8 cellular contexts compared by ENCODE assay signal in the genomic region with DNA sequence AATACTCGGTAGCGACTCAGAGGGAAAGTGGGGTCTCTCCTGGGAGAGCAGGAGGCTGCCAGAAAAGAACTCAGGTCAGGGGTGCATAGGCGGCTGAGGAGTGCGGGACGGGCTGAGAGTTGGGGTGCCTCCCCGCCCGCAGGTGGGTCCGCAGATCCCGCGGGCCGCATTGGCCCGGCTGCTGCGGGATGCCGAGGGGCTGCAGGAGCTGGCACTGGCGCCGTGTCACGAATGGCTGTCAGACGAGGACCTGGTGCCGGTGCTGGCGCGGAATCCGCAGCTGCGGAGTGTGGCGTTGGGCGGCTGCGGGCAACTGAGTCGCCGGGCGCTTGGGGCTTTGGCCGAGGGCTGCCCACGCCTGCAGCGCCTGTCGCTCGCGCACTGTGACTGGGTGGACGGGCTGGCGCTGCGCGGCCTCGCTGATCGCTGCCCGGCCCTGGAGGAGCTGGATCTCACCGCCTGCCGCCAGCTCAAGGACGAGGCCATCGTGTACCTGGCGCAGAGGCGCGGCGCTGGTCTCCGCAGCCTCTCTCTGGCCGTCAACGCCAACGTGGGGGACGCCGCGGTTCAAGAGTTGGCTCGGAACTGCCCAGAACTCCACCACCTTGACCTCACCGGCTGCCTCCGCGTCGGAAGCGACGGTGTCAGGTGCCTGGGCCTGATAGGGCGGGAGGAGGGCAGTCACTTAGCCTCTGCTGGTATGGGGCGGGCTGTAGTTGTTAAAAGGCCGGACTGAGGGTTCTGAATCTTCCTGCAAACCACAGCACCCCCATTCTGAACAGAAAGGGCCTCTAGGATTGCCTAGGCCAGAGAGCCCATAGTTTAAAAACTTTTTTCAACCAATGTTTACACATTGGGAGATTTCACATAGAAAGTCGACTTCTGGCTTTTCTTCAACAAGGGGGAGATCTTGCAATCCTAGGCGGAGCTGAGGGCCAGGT. TPM values are rescaled to one million over a fixed set of nuclear protein-coding genes. Genes with fewer than 3 reads are reported as not detected.
DNase-seq lines count a peak whose midpoint lies in the region; ATAC-seq and TF ChIP-seq lines count a peak whose summit lies in the region.

No MANE protein-coding gene starts in this region.

- no peak for TF ChIP-seq EP300 in upper lobe of left lung (IDR thresholded peaks at IDR 0.05)

- H3K9me3 ChIP-seq in lung (ENCODE audit: control insufficient read depth in 2 of 2, insufficient read depth in 1 of 2, low read length in 1 of 2) (no peaks in the 10 kb centered on the region), upper lobe of left lung (peaks cover 0 to 3% (median 0%) of the 10 kb centered on the region in 4 donors)

- TF ChIP-seq POLR2A in upper lobe of left lung (IDR thresholded peaks at IDR 0.05), result peak in 1 of 4 donors; percentile 54

- WGBS in lung, 2 donors, result 0 to 1% methylated on average over 56 to 69 of the region's 69 CpGs
- WGBS in upper lobe of left lung, 2 donors, result 1% methylated on average over 13 to 27 of the region's 69 CpGs

- ATAC-seq in GM21381 (IDR thresholded peaks at IDR 0.05; ENCODE audit: unreplicated experiment) (peak; percentile 0), lung (ENCODE audit: insufficient read depth, low FRiP score) (peak; percentile 20), upper lobe of left lung (ENCODE audit: low FRiP score in 2 of 2) (peak; percentile 36 to 70), HG02840 (IDR thresholded peaks at IDR 0.05; ENCODE audit: low FRiP score, unreplicated experiment) (no peak)

- TF ChIP-seq CTCF in AG10803 (conservative IDR thresholded peaks at IDR 0.05; ENCODE audit: low read length), result no peak
- no peak for TF ChIP-seq CTCF in lung (IDR thresholded peaks at IDR 0.05; ENCODE audit: control extremely low read depth, extremely low read depth)
- TF ChIP-seq CTCF in upper lobe of left lung (IDR thresholded peaks at IDR 0.05), result peak in 1 of 6 experiments; percentile 13

- DNase-seq in AG10803 (ENCODE audit: low read depth), result no peak
- DNase-seq in NCI-H748 treated with DMSO at 0.1 percent for 48 hours (lab: John Stamatoyannopoulos, UW), result peak; percentile 1
- peak; percentile 32 for DNase-seq in cerebellum (ENCODE audit: low spot score)
- peak; percentile 72 for DNase-seq in lung (ENCODE audit: low spot score)
- DNase-seq in upper lobe of left lung, result peak; percentile 78 to 90
- DNase-seq in hepatic stellate cell (ENCODE audit: low spot score), result no peak

- H3K27me3 ChIP-seq in lung (ENCODE audit: control insufficient read depth, insufficient read depth) (no peaks in the 10 kb centered on the region), upper lobe of left lung (peaks cover 0 to 12% (median 1%) of the 10 kb centered on the region in 4 donors)

- H3K4me3 ChIP-seq in AG10803 (ENCODE audit: low read length) (peak overlapping the region; percentile 89), lung (peak overlapping the region; percentile 88), upper lobe of left lung (peak overlapping the region; percentile 69 to 99 (median 86))

- H3K36me3 ChIP-seq in lung (ENCODE audit: control insufficient read depth in 2 of 2, insufficient read depth in 2 of 2, low read length in 2 of 2) (peaks cover 0 to 16% of the 10 kb centered on the region in 2 donors), upper lobe of left lung (peaks cover 0 to 22% (median 20%) of the 10 kb centered on the region in 4 donors)

- peak overlapping the region; percentile 89 to 91 for H3K27ac ChIP-seq in lung (ENCODE audit: low read depth in 1 of 2, low read length in 1 of 2)
- H3K27ac ChIP-seq in upper lobe of left lung, result peak overlapping the region; percentile 89 to 95 (median 92)

- H3K4me1 ChIP-seq in lung (ENCODE audit: control insufficient read depth in 2 of 2, insufficient read depth in 2 of 2, low read length in 2 of 2) (peaks cover 9 to 25% of the 10 kb centered on the region in 2 donors), upper lobe of left lung (peaks cover 26 to 46% (median 33%) of the 10 kb centered on the region in 4 donors)

RNA-seq across cellular contexts. Expression of a gene that starts 1.3 kb away (rescaled TPM):
- total RNA-seq in cerebellum (6.2 TPM), lung (10 to 100 TPM in 1 of 2 donors, 1 to 10 TPM in 1; 9.4 to 23.6 TPM), upper lobe of left lung (10 to 100 TPM; 18.5 to 70.2 (median 26.8) TPM)
- polyA plus RNA-seq in lung, result 10 to 100 TPM; 13.7 to 40.4 TPM

RNA-seq across cellular contexts. Expression of a gene that starts 3.3 kb away (rescaled TPM):
- total RNA-seq in cerebellum, result 38.8 TPM
- 1 to 10 TPM; 4.6 to 5.3 TPM for total RNA-seq in lung
- 1 to 10 TPM; 1.1 to 1.9 TPM for polyA plus RNA-seq in lung
- total RNA-seq in upper lobe of left lung, result 10 to 100 TPM in 2 of 6 donors, 1 to 10 TPM in 4; 1.1 to 28.3 (median 3.5) TPM

RNA-seq across cellular contexts. Expression of a gene that starts 10.5 kb away (rescaled TPM):
- total RNA-seq in cerebellum, result 28.3 TPM
- total RNA-seq in lung, result 10 to 100 TPM; 33.4 to 46.0 TPM
- polyA plus RNA-seq in lung, result 10 to 100 TPM; 42.1 to 63.8 TPM
- total RNA-seq in upper lobe of left lung, result 10 to 100 TPM; 33.1 to 67.1 (median 46.5) TPM

RNA-seq across cellular contexts. Expression of a gene that starts 26.4 kb away (rescaled TPM):
- 3.5 TPM for total RNA-seq in cerebellum
- total RNA-seq in lung, result 10 to 100 TPM; 48.2 to 52.8 TPM
- 100 to 1,000 TPM in 1 of 2 donors, 10 to 100 TPM in 1; 34.6 to 114 TPM for polyA plus RNA-seq in lung
- 10 to 100 TPM; 31.2 to 67.6 (median 41.2) TPM for total RNA-seq in upper lobe of left lung

RNA-seq across cellular contexts. Expression of a gene that starts 29.4 kb away (rescaled TPM):
- total RNA-seq in cerebellum, result not detected
- 10 to 100 TPM in 1 of 2 donors, 1 to 10 TPM in 1; 6.0 to 20.4 TPM for total RNA-seq in lung
- polyA plus RNA-seq in lung, result 1 to 10 TPM; 3.9 to 6.4 TPM
- total RNA-seq in upper lobe of left lung, result 10 to 100 TPM in 5 of 6 donors, 1 to 10 TPM in 1; 5.9 to 27.5 (median 15.1) TPM

Comparison
In these comparisons a context has a peak if more than half of its experiments do, and no peak if none do; other contexts are left out.
1. DNase-seq: peak in NCI-H748 treated with DMSO at 0.1 percent for 48 hours (single experiment), cerebellum (single experiment), lung (single experiment) and upper lobe of left lung (2 of 2); none in AG10803 (single experiment) and hepatic stellate cell (single experiment).
2. Peak in every context shown above with its lines, with median percentiles within 50 percentile points of each other: H3K4me3 ChIP-seq.